ENCODE assay signal across 26 cellular contexts in the genomic region with DNA sequence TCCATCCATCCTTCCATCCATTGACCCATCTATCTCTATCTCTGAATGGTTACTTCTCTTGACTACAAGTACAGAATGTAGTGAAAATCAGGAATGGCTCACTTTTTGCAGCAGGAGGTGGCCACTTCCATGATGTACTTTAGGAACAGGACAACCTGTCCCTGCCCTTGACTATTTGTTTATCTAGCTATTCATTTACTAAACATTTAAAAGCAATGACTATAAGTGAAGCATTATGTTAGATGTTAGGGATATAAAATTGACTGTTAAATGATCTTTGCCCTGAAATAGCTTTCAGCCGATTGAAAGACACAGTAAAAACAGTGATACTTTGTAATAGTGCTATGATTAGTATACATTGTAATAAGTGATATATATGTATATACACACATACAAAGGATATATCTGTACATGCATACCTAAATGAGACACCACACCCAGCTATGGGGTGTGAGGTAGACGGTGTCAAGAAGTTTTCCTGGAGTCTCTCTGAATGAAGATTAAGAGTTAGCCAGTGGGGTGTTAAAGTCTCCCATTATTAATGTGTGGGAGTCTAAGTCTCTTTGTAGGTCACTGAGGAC.
"Had no signal": no experiment of that assay in that cellular context is flagged by ENCODE, and none has a peak within 500 bp of the region (broad histone marks: within the 10 kb centered on the region; RNA-seq: fewer than 3 reads in every experiment).

No MANE protein-coding gene starts in this region.

- FAIRE-seq: endometrium, kidney had no signal

- ATAC-seq: effector memory CD8-positive, alpha-beta T cell; esophagus mucosa; gastroesophageal sphincter; heart left ventricle; left lung; left ventricle myocardium superior; lower lobe of right lung had no signal

- H3K27me3 ChIP-seq: colonic mucosa, gastroesophageal sphincter had no signal

- H3K27ac Mint-ChIP-seq: dendritic cell treated with granulocyte-macrophage colony-stimulating factor and Interleukin-4, amounts not matched to agents 40 ng/mL and 50 ng/mL, for 4 days; effector memory CD8-positive, alpha-beta T cell; endodermal cell; immature natural killer cell; mesothelial cell of epicardium had no signal

- H3K36me3 ChIP-seq: colonic mucosa, esophagus squamous epithelium, gastroesophageal sphincter, heart left ventricle, left lung, lower lobe of right lung had no signal

- H3K4me3 ChIP-seq: colonic mucosa, esophagus squamous epithelium, gastroesophageal sphincter, heart left ventricle, hepatocyte, left lung, lower lobe of right lung had no signal

- H3K4me1 Mint-ChIP-seq: endodermal cell, immature natural killer cell, mesothelial cell of epicardium had no signal

- H3K9me3 ChIP-seq: colonic mucosa, esophagus squamous epithelium, gastroesophageal sphincter, heart left ventricle, left lung, lower lobe of right lung had no signal

- H3K4me2 ChIP-seq: hepatocyte had no signal

- H3K36me3 Mint-ChIP-seq: immature natural killer cell, mesothelial cell of epicardium had no signal

- DNase-seq: colonic mucosa; cortex of kidney; effector CD8-positive, alpha-beta T cell; effector memory CD8-positive, alpha-beta T cell; endodermal cell; erythroblast; esophagus squamous epithelium; foreskin fibroblast; foreskin melanocyte; heart left ventricle; hypothalamus; immature natural killer cell; islet precursor cell; kidney; kidney glomerular epithelial cell; left lung; left ventricle myocardium superior; lower lobe of right lung; mesenchymal stem cell had no signal

- H3K27ac ChIP-seq: colonic mucosa, epithelial cell of prostate, esophagus squamous epithelium, gastroesophageal sphincter, heart left ventricle, hepatocyte, left lung, lower lobe of right lung had no signal

- H3K79me2 ChIP-seq: hepatocyte had no signal

- H3K4me3 Mint-ChIP-seq: dendritic cell treated with granulocyte-macrophage colony-stimulating factor and Interleukin-4, amounts not matched to agents 40 ng/mL and 50 ng/mL, for 4 days; effector memory CD8-positive, alpha-beta T cell; endodermal cell; immature natural killer cell; mesothelial cell of epicardium had no signal

- H3K9me3 Mint-ChIP-seq: dendritic cell treated with granulocyte-macrophage colony-stimulating factor and Interleukin-4, amounts not matched to agents 40 ng/mL and 50 ng/mL, for 4 days; effector memory CD8-positive, alpha-beta T cell; endodermal cell; mesothelial cell of epicardium had no signal

- H2AFZ ChIP-seq: hepatocyte had no signal

- H3K4me1 ChIP-seq: colonic mucosa, esophagus squamous epithelium, gastroesophageal sphincter, heart left ventricle, left lung, lower lobe of right lung had no signal
